9 cellular contexts compared by ENCODE assay signal in genomic region chr2:68764781-68765385, GRCh38. TPM values are rescaled to one million over a fixed set of nuclear protein-coding genes. Genes with fewer than 3 reads are reported as not detected.
DNase-seq lines count a peak whose midpoint lies in the region; ATAC-seq and TF ChIP-seq lines count a peak whose summit lies in the region.
"Had no signal": no experiment of that assay in that cellular context is flagged by ENCODE, and none has a peak within 500 bp of the region (broad histone marks: within the 10 kb centered on the region; RNA-seq: fewer than 3 reads in every experiment).

No MANE protein-coding gene starts in this region.

- no peaks in the 10 kb centered on the region for H3K9me3 ChIP-seq in CD8-positive, alpha-beta T cell (ENCODE audit: low read length)
- H3K9me3 ChIP-seq in naive thymus-derived CD4-positive, alpha-beta T cell (ENCODE audit: control insufficient read depth in 2 of 3, low read length in 3 of 3), result no peaks in the 10 kb centered on the region

- peak overlapping the region; percentile 83 for H3K4me3 Mint-ChIP-seq in CD8-positive, alpha-beta T cell
- peak overlapping the region; percentile 77 to 97 (median 87) for H3K4me3 Mint-ChIP-seq in naive thymus-derived CD4-positive, alpha-beta T cell
- no peak overlapping the region for H3K4me3 Mint-ChIP-seq in glutamatergic neuron (ENCODE audit: unreplicated experiment)

- CTCF ChIA-PET in CD8-positive, alpha-beta T cell (lab: Charles Lee), result interaction anchor here (0.9 to 2.0 kb wide), 14 partner anchors 8 to 145 kb away, joined by 3 to 40 read pairs (median 4); no protein-coding TSS in a partner anchor
- CTCF ChIA-PET in naive thymus-derived CD4-positive, alpha-beta T cell (lab: Charles Lee), result interaction anchor here (0.7 to 3.5 kb wide), 9 partner anchors 11 to 170 kb away, joined by 3 to 39 read pairs (median 3); no protein-coding TSS in a partner anchor

- no peaks in the 10 kb centered on the region for H3K27me3 ChIP-seq in CD8-positive, alpha-beta T cell (ENCODE audit: insufficient read depth, low read length)
- no peaks in the 10 kb centered on the region for H3K27me3 ChIP-seq in naive thymus-derived CD4-positive, alpha-beta T cell (ENCODE audit: control insufficient read depth in 2 of 2, insufficient read depth in 2 of 2, low read length in 2 of 2)

- DNase-seq in CD8-positive, alpha-beta T cell, result peak in 1 of 7 experiments; percentile 13
- DNase-seq in NCI-H69 (lab: John Stamatoyannopoulos, UW) (peak; percentile 8), cardiac fibroblast (ENCODE audit: low read depth in 2 of 2) (peak; percentile 60 to 84), cortex of kidney (lab: John Stamatoyannopoulos, UW) (no peak), glutamatergic neuron (no peak)
- peak in 1 of 9 donors; percentile 19 for DNase-seq in naive thymus-derived CD4-positive, alpha-beta T cell

- H3K27ac Mint-ChIP-seq in CD8-positive, alpha-beta T cell, result peak overlapping the region; percentile 96
- H3K27ac Mint-ChIP-seq in naive thymus-derived CD4-positive, alpha-beta T cell, result peak overlapping the region in 8 of 9 donors; percentile 92 to 99 (median 97)
- H3K27ac Mint-ChIP-seq in glutamatergic neuron (ENCODE audit: unreplicated experiment), result no peak overlapping the region

- intact Hi-C loops in CD8-positive, alpha-beta T cell (cut with DNase I, micrococcal nuclease), result loop anchor here (1.0 to 10.0 kb wide), 5 partner anchors 12 to 510 kb away; partner anchors contain the start of genes APLF (in 1 of the 2), FBXO48 (in 1 of the 2) and PPP3R1 (in 1 of the 2)
- intact Hi-C loops in naive thymus-derived CD4-positive, alpha-beta T cell (cut with micrococcal nuclease), result loop anchor here (5.0 to 10.0 kb wide), 2 partner anchors 513 to 880 kb away; partner anchors contain the start of genes AAK1 (in 1 of the 2) and PPP3R1 (in 1 of the 2)

- no peaks in the 10 kb centered on the region for H3K9me3 Mint-ChIP-seq in CD8-positive, alpha-beta T cell
- no peaks in the 10 kb centered on the region for H3K9me3 Mint-ChIP-seq in naive thymus-derived CD4-positive, alpha-beta T cell
- H3K9me3 Mint-ChIP-seq in glutamatergic neuron (ENCODE audit: unreplicated experiment), result peaks cover 4% of the 10 kb centered on the region

- H3K36me3 Mint-ChIP-seq in CD8-positive, alpha-beta T cell, result peaks cover under 1% of the 10 kb centered on the region
- peaks cover 0 to 35% (median under 1%) of the 10 kb centered on the region in 5 donors for H3K36me3 Mint-ChIP-seq in naive thymus-derived CD4-positive, alpha-beta T cell
- H3K36me3 Mint-ChIP-seq in glutamatergic neuron (ENCODE audit: unreplicated experiment), result no peaks in the 10 kb centered on the region

- no peaks in the 10 kb centered on the region for H3K27me3 Mint-ChIP-seq in CD8-positive, alpha-beta T cell (ENCODE audit: low read depth)
- H3K27me3 Mint-ChIP-seq in naive thymus-derived CD4-positive, alpha-beta T cell, result no peaks in the 10 kb centered on the region
- no peaks in the 10 kb centered on the region for H3K27me3 Mint-ChIP-seq in glutamatergic neuron (ENCODE audit: unreplicated experiment)

- H3K4me1 Mint-ChIP-seq in CD8-positive, alpha-beta T cell (ENCODE audit: low read depth), result peaks cover 94% of the 10 kb centered on the region
- H3K4me1 Mint-ChIP-seq in naive thymus-derived CD4-positive, alpha-beta T cell, result peaks cover 65 to 100% (median 99%) of the 10 kb centered on the region in 7 donors
- H3K4me1 Mint-ChIP-seq in glutamatergic neuron (ENCODE audit: low read depth, unreplicated experiment), result peaks cover 17% of the 10 kb centered on the region

- H3K4me3 ChIP-seq in CD8-positive, alpha-beta T cell (ENCODE audit: low read depth, low read length), result peak overlapping the region; percentile 57
- no peak overlapping the region for H3K4me3 ChIP-seq in cardiac fibroblast (replicated peaks in 1 of 2; ENCODE audit: low read depth in 2 of 2, low read length in 2 of 2)
- H3K4me3 ChIP-seq in naive thymus-derived CD4-positive, alpha-beta T cell (ENCODE audit: low read length), result peak overlapping the region; percentile 53

- POLR2A ChIA-PET in CD8-positive, alpha-beta T cell (lab: Charles Lee), result interaction anchor here (0.9 to 4.5 kb wide), 14 partner anchors 9 to 143 kb away, joined by 3 to 31 read pairs (median 5); partner anchors contain the start of gene ARHGAP25
- POLR2A ChIA-PET in naive thymus-derived CD4-positive, alpha-beta T cell (lab: Charles Lee), result interaction anchor here (0.7 to 2.3 kb wide), 23 partner anchors 9 to 297 kb away, joined by 3 to 45 read pairs (median 5); partner anchors contain the start of genes APLF, ARHGAP25 and FBXO48

- H3K27ac ChIP-seq in CD8-positive, alpha-beta T cell (ENCODE audit: low read depth, low read length), result peak overlapping the region; percentile 54
- peak overlapping the region; percentile 82 for H3K27ac ChIP-seq in naive thymus-derived CD4-positive, alpha-beta T cell (ENCODE audit: low read depth, low read length)
- H3K27ac ChIP-seq: parathyroid adenoma had no signal

- H3K4me1 ChIP-seq in CD8-positive, alpha-beta T cell (ENCODE audit: insufficient read depth, low read length), result peaks cover 97% of the 10 kb centered on the region
- H3K4me1 ChIP-seq in naive thymus-derived CD4-positive, alpha-beta T cell (ENCODE audit: control insufficient read depth in 2 of 2, insufficient read depth in 2 of 2, low read length in 2 of 2), result peaks cover 95 to 97% of the 10 kb centered on the region in 2 donors

- ATAC-seq in CD8-positive, alpha-beta T cell, result no peak
- ATAC-seq in naive thymus-derived CD4-positive, alpha-beta T cell, result no peak
- no peak for ATAC-seq in HG02973 (IDR thresholded peaks at IDR 0.05; ENCODE audit: unreplicated experiment)
- ATAC-seq in GM19452 (IDR thresholded peaks at IDR 0.05; ENCODE audit: unreplicated experiment), result no peak

- no peak for TF ChIP-seq CTCF in CD8-positive, alpha-beta T cell (IDR thresholded peaks at IDR 0.05)
- TF ChIP-seq CTCF in cardiac fibroblast (IDR thresholded peaks at IDR 0.05; ENCODE audit: low read depth, low read length) (no peak), glutamatergic neuron (IDR thresholded peaks at IDR 0.05; ENCODE audit: partially characterized antibody, unreplicated experiment) (no peak)

- H3K36me3 ChIP-seq in CD8-positive, alpha-beta T cell (ENCODE audit: insufficient read depth, low read length), result no peaks in the 10 kb centered on the region
- H3K36me3 ChIP-seq in naive thymus-derived CD4-positive, alpha-beta T cell (ENCODE audit: control insufficient read depth in 2 of 3, insufficient read depth in 3 of 3, low read length in 3 of 3), result no peaks in the 10 kb centered on the region

RNA-seq across cellular contexts. Expression of gene ARHGAP25, which starts 30.3 kb away (rescaled TPM):
- 10 to 100 TPM; 35.8 to 36.7 TPM for total RNA-seq in CD8-positive, alpha-beta T cell
- total RNA-seq in naive thymus-derived CD4-positive, alpha-beta T cell, result 100 to 1,000 TPM in 4 of 5 experiments, 10 to 100 TPM in 1; 68.2 to 139 (median 116) TPM
- polyA plus RNA-seq in naive thymus-derived CD4-positive, alpha-beta T cell, result 100 to 1,000 TPM in 1 of 2 donors, 10 to 100 TPM in 1; 63.3 to 134 TPM
- total RNA-seq in glutamatergic neuron (ENCODE audit: unreplicated experiment), result 1.4 TPM

Comparison
In these comparisons a context has a peak if more than half of its experiments do, and no peak if none do; other contexts are left out.
1. DNase-seq: peak in NCI-H69 (single experiment) and cardiac fibroblast (2 of 2); none in cortex of kidney (single experiment) and glutamatergic neuron (single experiment).
2. H3K4me3 ChIP-seq: peak in CD8-positive, alpha-beta T cell (single experiment) and naive thymus-derived CD4-positive, alpha-beta T cell (single experiment); none in cardiac fibroblast (0 of 2).
3. RNA of gene ARHGAP25, which starts 30.3 kb away (total RNA-seq): 68.2 to 139 TPM in naive thymus-derived CD4-positive, alpha-beta T cell and 35.8 to 36.7 TPM in CD8-positive, alpha-beta T cell; 1.4 TPM in glutamatergic neuron (single experiment); every median in the first group is over 10 times any median in the second.